ENCODE assay signal across 10 cellular contexts in genomic region chr12:93060071-93060665, GRCh38.
A peak's percentile ranks its signal among the peaks of the same experiment; 100 is the strongest.
DNase-seq lines count a peak whose midpoint lies in the region; ATAC-seq, FAIRE-seq and TF ChIP-seq lines count a peak whose summit lies in the region.
"Had no signal": no experiment of that assay in that cellular context is flagged by ENCODE, and none has a peak within 500 bp of the region (broad histone marks: within the 10 kb centered on the region; RNA-seq: fewer than 3 reads in every experiment).

No MANE protein-coding gene starts in this region.

- H3K4me3 Mint-ChIP-seq in central memory CD8-positive, alpha-beta T cell, result no peak overlapping the region

- no peaks in the 10 kb centered on the region for H3K36me3 Mint-ChIP-seq in central memory CD8-positive, alpha-beta T cell (ENCODE audit: insufficient read depth)

- H3K79me2 ChIP-seq in PC-9 (ENCODE audit: low read depth), result no peaks in the 10 kb centered on the region

- no TSS peak for BruUV-seq in PC-9 (replicated peaks; lab: Mats Ljungman, UMichigan)

- CTCF ChIA-PET in PC-9 (lab: Charles Lee), result no interaction called here

- H3K4me3 ChIP-seq in PC-9, result no peak overlapping the region
- H3K4me3 ChIP-seq: K562, right lobe of liver had no signal

- H3K9me3 Mint-ChIP-seq in central memory CD8-positive, alpha-beta T cell, result no peaks in the 10 kb centered on the region

- peaks cover 50% of the 10 kb centered on the region for H3K27me3 Mint-ChIP-seq in central memory CD8-positive, alpha-beta T cell

- TF ChIP-seq CTCF in PC-9 (conservative IDR thresholded peaks at IDR 0.05), result no peak

- H3K27ac ChIP-seq in PC-9, result no peak overlapping the region
- H3K27ac ChIP-seq: right lobe of liver had no signal

- no peaks in the 10 kb centered on the region for H3K27me3 ChIP-seq in PC-9 (ENCODE audit: insufficient read depth, low read depth)
- H3K27me3 ChIP-seq: right lobe of liver had no signal

- H2AFZ ChIP-seq in PC-9, result no peak overlapping the region

- H3K36me3 ChIP-seq in PC-9 (ENCODE audit: low read depth), result no peaks in the 10 kb centered on the region
- H3K36me3 ChIP-seq: right lobe of liver had no signal

- H3K9me3 ChIP-seq in PC-9 (ENCODE audit: insufficient read depth, low read depth), result no peaks in the 10 kb centered on the region
- H3K9me3 ChIP-seq: right lobe of liver had no signal

- H3F3A ChIP-seq in PC-9 (ENCODE audit: insufficient read depth, low read depth), result no peaks in the 10 kb centered on the region

- peak; percentile 36 for DNase-seq in GM18507 (ENCODE audit: extremely low spot score, insufficient read length, low read depth)
- DNase-seq in central memory CD8-positive, alpha-beta T cell (ENCODE audit: low spot score in 2 of 2), result no peak
- no peak for DNase-seq in stimulated activated CD4-positive, alpha-beta T cell treated with anti-CD3 and anti-CD28 coated beads, Interleukin-4, amount 100 ng/mL, for 24 hours
- DNase-seq in PC-9, result no peak
- DNase-seq in NCI-H1092 (lab: John Stamatoyannopoulos, UW), result no peak
- no peak for DNase-seq in GDM1 (lab: John Stamatoyannopoulos, UW)
- DNase-seq: right lobe of liver had no signal

- no peaks in the 10 kb centered on the region for H3K4me1 Mint-ChIP-seq in central memory CD8-positive, alpha-beta T cell

- no peak overlapping the region for H3K27ac Mint-ChIP-seq in central memory CD8-positive, alpha-beta T cell (ENCODE audit: low read depth)

- no peaks in the 10 kb centered on the region for H3K4me1 ChIP-seq in PC-9 (replicated peaks; ENCODE audit: insufficient read depth)
- H3K4me1 ChIP-seq: right lobe of liver had no signal

- peak; percentile 98 for ATAC-seq in GM21381 (IDR thresholded peaks at IDR 0.05; ENCODE audit: unreplicated experiment)
- peak; percentile 99 for ATAC-seq in HG03196 (IDR thresholded peaks at IDR 0.05; ENCODE audit: unreplicated experiment)
- peak; percentile 70 for ATAC-seq in central memory CD8-positive, alpha-beta T cell (replicated peaks; ENCODE audit: extremely low read depth, poor library complexity, severe bottlenecking)

- peak; percentile 92 for FAIRE-seq in GM18507 (lab: Jason Lieb, UNC)

- H4K20me1 ChIP-seq in PC-9 (ENCODE audit: insufficient read depth), result no peaks in the 10 kb centered on the region

- intact Hi-C loops in PC-9 (cut with micrococcal nuclease; ENCODE audit: unreplicated experiment), result no loop called here

- POLR2A ChIA-PET in PC-9 (lab: Charles Lee; ENCODE audit: unreplicated experiment), result no interaction called here

- no peak overlapping the region for H3K4me2 ChIP-seq in PC-9

- H3K9me2 ChIP-seq in PC-9 (ENCODE audit: insufficient read depth), result no peaks in the 10 kb centered on the region
